9 cellular contexts compared by ENCODE assay signal in genomic region chr1:87410771-87411170, GRCh38.
A peak's percentile ranks its signal among the peaks of the same experiment; 100 is the strongest.
DNase-seq lines count a peak whose midpoint lies in the region; ATAC-seq lines count a peak whose summit lies in the region.
"Had no signal": no experiment of that assay in that cellular context is flagged by ENCODE, and none has a peak within 500 bp of the region (broad histone marks: within the 10 kb centered on the region; RNA-seq: fewer than 3 reads in every experiment).

No MANE protein-coding gene starts in this region.

- peak overlapping the region; percentile 78 for H3K27ac ChIP-seq in cingulate gyrus (ENCODE audit: low read depth, low read length)

- ATAC-seq in GM18867 (IDR thresholded peaks at IDR 0.05; ENCODE audit: unreplicated experiment) (peak; percentile 60), sciatic nerve (peak; percentile 46), GM18517 (IDR thresholded peaks at IDR 0.05; ENCODE audit: unreplicated experiment) (no peak)
- ATAC-seq: WTC11 had no signal

- DNase-seq in NCI-H2107 treated with DMSO at 0.1 percent for 48 hours (lab: John Stamatoyannopoulos, UW; ENCODE audit: unreplicated experiment) (peak; percentile 88), sciatic nerve (ENCODE audit: low spot score) (peak; percentile 69), SW 1271 (lab: John Stamatoyannopoulos, UW) (no peak), KG1 (lab: John Stamatoyannopoulos, UW) (no peak)
- DNase-seq: stimulated activated CD4-positive, alpha-beta T cell treated with anti-CD3 and anti-CD28 coated beads, Interleukin-12 subunit alpha, Interleukin-12 subunit beta, amount 100 ng/mL, for 4 hours had no signal

- intact Hi-C loops in sciatic nerve (cut with DNase I) = loop anchor here (5.0 kb wide), 1 partner anchor 1442 kb away; no protein-coding TSS in a partner anchor

Comparison
In these comparisons a context has a peak if more than half of its experiments do, and no peak if none do; other contexts are left out.
1. DNase-seq: peak in NCI-H2107 treated with DMSO at 0.1 percent for 48 hours (single experiment) and sciatic nerve (single experiment); none in SW 1271 (0 of 2) and KG1 (single experiment).